In the genomic region with DNA sequence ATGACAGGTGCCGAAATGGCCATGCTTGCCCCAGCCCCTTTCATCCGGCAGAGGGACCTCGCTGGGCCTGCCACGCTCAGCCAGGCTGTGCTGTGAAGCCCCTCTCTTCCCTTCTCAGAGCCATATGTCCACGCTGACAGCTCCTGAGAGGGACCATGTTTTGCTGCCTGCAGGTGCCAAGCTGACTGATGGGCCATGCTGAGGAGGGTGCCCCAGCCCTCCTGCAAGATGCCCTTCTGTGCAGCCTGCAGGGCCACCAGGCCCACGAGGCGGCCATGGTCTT, we compare ENCODE assay signal across 27 cellular contexts. TPM values are rescaled to one million over a fixed set of nuclear protein-coding genes. Genes with fewer than 3 reads are reported as not detected.
"Had no signal": no experiment of that assay in that cellular context is flagged by ENCODE, and none has a peak within 500 bp of the region (broad histone marks: within the 10 kb centered on the region; RNA-seq: fewer than 3 reads in every experiment).

No MANE protein-coding gene starts in this region.

- H3K27ac ChIP-seq: hepatocyte, parathyroid adenoma, right atrium auricular region, right lobe of liver, tibial nerve, vagina had no signal

- H3K9me3 ChIP-seq: right atrium auricular region, right lobe of liver, tibial nerve, vagina had no signal

- H3K4me3 ChIP-seq: hepatocyte, lung, right atrium auricular region, right lobe of liver, smooth muscle cell, tibial nerve, vagina had no signal

- H3K79me2 ChIP-seq: hepatocyte had no signal

- ATAC-seq: left lobe of liver; naive thymus-derived CD4-positive, alpha-beta T cell; natural killer cell treated with Interleukin-12 subunit alpha and Interleukin-12 subunit beta and Interleukin-15 and Interleukin-18, amount 100 ng/mL, for 72 hours; right lobe of liver; stimulated activated memory B cell treated with anti-CD40 and anti-IgM and Interleukin-4, amounts not matched to agents 10 μg/mL and 1 μg/mL and 100 μg/mL, for 72 hours; stimulated activated naive CD8-positive, alpha-beta T cell treated with anti-CD3 and anti-CD28 coated beads, Interleukin-15, amount 100 ng/mL, for 72 hours had no signal

- H3K27me3 ChIP-seq: hepatocyte, right atrium auricular region, right lobe of liver, tibial nerve, vagina had no signal

- H3K4me2 ChIP-seq: hepatocyte, smooth muscle cell had no signal

- DNase-seq: islet precursor cell; mesendoderm; naive thymus-derived CD4-positive, alpha-beta T cell; nucleus accumbens; stimulated activated CD4-positive, alpha-beta T cell treated with anti-CD3 and anti-CD28 coated beads, Interleukin-1b, Interleukin-23, amount 100 ng/mL, for 48 hours; stimulated activated CD4-positive, alpha-beta T cell treated with anti-CD3 and anti-CD28 coated beads, Interleukin-2, amount 100 ng/mL, for 48 hours; stimulated activated CD4-positive, alpha-beta T cell treated with anti-CD3 and anti-CD28 coated beads, Interleukin-4, amount 100 ng/mL, for 4 hours; stimulated activated CD8-positive, alpha-beta memory T cell treated with anti-CD3 and anti-CD28 coated beads, Interleukin-4, amount 100 ng/mL, for 48 hours; stimulated activated naive CD4-positive, alpha-beta T cell treated with Interleukin-2 at 50 U/mL for 16 hours; stimulated activated naive CD8-positive, alpha-beta T cell treated with anti-CD3 and anti-CD28 coated beads, Interleukin-15, amount 100 ng/mL, for 72 hours; substantia nigra had no signal

- H2AFZ ChIP-seq: hepatocyte, parathyroid adenoma had no signal

- H3K4me1 ChIP-seq: parathyroid adenoma, right atrium auricular region, right lobe of liver, tibial nerve, vagina had no signal

RNA-seq across cellular contexts. Expression of gene CDH15, which starts 33.1 kb away (rescaled TPM):
- total RNA-seq: liver; mononuclear cell; naive thymus-derived CD4-positive, alpha-beta T cell; natural killer cell treated with Interleukin-12 subunit alpha and Interleukin-12 subunit beta and Interleukin-15 and Interleukin-18, amount 100 ng/mL, for 72 hours; progenitor cell of endocrine pancreas; renal cortical epithelial cell; right atrium auricular region; vagina had no signal
- polyA plus RNA-seq: naive thymus-derived CD4-positive, alpha-beta T cell; neural cell had no signal
